In genomic region chr9:84000186-84000585, GRCh38 we compare ENCODE assay signal across 15 cellular contexts.
"Had no signal": no experiment of that assay in that cellular context is flagged by ENCODE, and none has a peak within 500 bp of the region (broad histone marks: within the 10 kb centered on the region; RNA-seq: fewer than 3 reads in every experiment).

No MANE protein-coding gene starts in this region.

- DNase-seq: activated CD4-positive, alpha-beta T cell treated with anti-CD3 and anti-CD28 coated beads, Interleukin-2, amount 10 ng/mL, durations not matched to agents 24 days and 14 days; activated CD4-positive, CD25-positive, alpha-beta regulatory T cell; activated CD8-positive, alpha-beta T cell treated with anti-CD3 and anti-CD28 coated beads for 36 hours; activated effector memory CD4-positive, alpha-beta T cell treated with anti-CD3 and anti-CD28 coated beads, Interleukin-2, amount 50 U/mL, for 16 hours; activated naive CD4-positive, alpha-beta T cell treated with anti-CD3 and anti-CD28 coated beads, Interleukin-2, amount 50 U/mL, for 16 hours; activated T-cell treated with anti-CD3 and anti-CD28 coated beads, Interleukin-2, amount 50 U/mL, for 72 hours; left cardiac atrium; mesendoderm; naive thymus-derived CD8-positive, alpha-beta T cell; spleen; stimulated activated CD4-positive, alpha-beta T cell treated with anti-CD3 and anti-CD28 coated beads, Interleukin-4, amount 100 ng/mL, for 4 hours; SW 1271; T-helper 2 cell; testis had no signal

- H3K4me3 ChIP-seq: spleen, testis had no signal

- H3K4me1 ChIP-seq: testis had no signal

- H3K27me3 ChIP-seq: spleen, testis had no signal

- H3K9me3 ChIP-seq: spleen, testis had no signal

- H3K27ac ChIP-seq: epithelial cell of prostate, testis had no signal
